In the genomic region with DNA sequence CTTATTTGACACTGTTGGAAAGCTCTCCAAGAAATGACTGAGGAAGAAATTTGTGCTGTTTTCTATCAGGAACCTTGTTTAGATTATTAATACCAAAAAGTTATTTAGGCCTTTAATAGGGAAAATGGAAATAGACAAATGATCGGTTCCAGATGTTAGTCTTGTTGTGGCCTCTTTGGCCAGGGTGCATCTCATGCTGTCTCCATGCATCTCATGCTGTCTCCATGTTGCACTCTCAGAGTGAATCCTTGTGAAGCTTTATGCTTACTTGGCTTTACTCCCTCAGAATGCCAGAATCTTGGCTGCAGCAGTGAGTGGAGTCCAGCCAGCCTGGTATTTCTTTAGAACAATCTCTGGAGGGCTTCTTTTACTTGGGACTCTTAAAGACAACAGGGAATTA, we compare ENCODE assay signal across 22 cellular contexts.
"Had no signal": no experiment of that assay in that cellular context is flagged by ENCODE, and none has a peak within 500 bp of the region (broad histone marks: within the 10 kb centered on the region; RNA-seq: fewer than 3 reads in every experiment).

No MANE protein-coding gene starts in this region.

- ATAC-seq: foreskin keratinocyte, upper lobe of right lung, WTC11 had no signal

- H3K27ac ChIP-seq: breast epithelium, coronary artery, foreskin keratinocyte, hepatocyte, parathyroid adenoma, spleen, thyroid gland, upper lobe of right lung had no signal

- H3K36me3 ChIP-seq: breast epithelium, esophagus muscularis mucosa, spleen, thyroid gland, upper lobe of right lung had no signal

- H3K4me3 ChIP-seq: breast epithelium, coronary artery, esophagus muscularis mucosa, hepatocyte, spleen, thyroid gland, upper lobe of right lung had no signal

- H3K27me3 ChIP-seq: breast epithelium, esophagus muscularis mucosa, foreskin keratinocyte, hepatocyte, spleen, thyroid gland, upper lobe of right lung had no signal

- H3K9me3 ChIP-seq: breast epithelium, esophagus muscularis mucosa, spleen, thyroid gland, upper lobe of right lung had no signal

- DNase-seq: activated CD4-positive, alpha-beta T cell treated with anti-CD3 and anti-CD28 coated beads, Interleukin-2, amount 50 U/mL, for 4 hours; activated CD8-positive, alpha-beta memory T cell treated with anti-CD3 and anti-CD28 coated beads for 24 hours; activated CD8-positive, alpha-beta memory T cell treated with anti-CD3 and anti-CD28 coated beads, Interleukin-2, amount 50 U/mL, for 4 hours; activated naive CD4-positive, alpha-beta T cell treated with Interleukin-2 at 50 U/mL for 16 hours; activated naive CD8-positive, alpha-beta T cell treated with anti-CD3 and anti-CD28 coated beads for 36 hours; activated T-cell treated with anti-CD3 and anti-CD28 coated beads, Interleukin-2, amount 50 U/mL, for 24 hours; cerebellar nuclear complex; foreskin keratinocyte; kidney glomerular epithelial cell; nephron progenitor cell; spleen; stimulated activated CD4-positive, alpha-beta T cell treated with anti-CD3 and anti-CD28 coated beads, Interleukin-4, amount 100 ng/mL, for 1 hour; stimulated activated naive CD4-positive, alpha-beta T cell treated with Interleukin-2 at 50 U/mL for 16 hours; T-helper 9 cell; thyroid gland; upper lobe of right lung had no signal

- H3K4me1 ChIP-seq: breast epithelium, parathyroid adenoma had no signal
